Comparison of ENCODE assay signal across 1 cellular context in genomic region chrX:117752745-117753144, GRCh38.
TF ChIP-seq lines count a peak whose summit lies in the region.

No MANE protein-coding gene starts in this region.

TF ChIP-seq in GM23338, 12 proteins besides CTCF, POLR2A, EP300 and RAD21 (continued from another document):
- TF ChIP-seq ETS1 (IDR thresholded peaks at IDR 0.05), result no peak
- TF ChIP-seq JUNB (IDR thresholded peaks at IDR 0.05; ENCODE audit: unreplicated experiment), result no peak
